In the genomic region with DNA sequence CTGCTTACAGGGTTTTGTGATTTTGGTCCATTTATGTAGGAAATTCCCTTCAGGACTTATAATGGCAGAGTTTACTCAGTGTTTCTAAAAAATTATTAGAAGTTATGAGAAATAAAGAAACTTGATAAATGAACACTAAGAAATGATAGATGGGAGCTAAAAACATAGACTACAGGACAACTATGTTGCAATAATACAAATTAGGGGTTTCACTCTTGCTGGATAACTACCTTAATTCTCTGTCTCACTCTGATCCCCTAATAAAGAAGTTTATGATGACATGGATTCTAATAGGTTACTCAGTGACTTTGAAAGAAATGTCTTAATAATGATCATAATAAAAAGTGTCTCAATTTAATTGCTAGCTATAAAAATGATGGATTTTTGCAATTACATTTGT, we compare ENCODE assay signal across 23 cellular contexts.
"Had no signal": no experiment of that assay in that cellular context is flagged by ENCODE, and none has a peak within 500 bp of the region (broad histone marks: within the 10 kb centered on the region; RNA-seq: fewer than 3 reads in every experiment).

No MANE protein-coding gene starts in this region.

- H3K36me3 ChIP-seq: neural progenitor cell, ovary, stomach, thoracic aorta, transverse colon had no signal

- H3K27ac ChIP-seq: dorsolateral prefrontal cortex, hepatocyte, neural progenitor cell, ovary, right atrium auricular region, stomach, thoracic aorta, transverse colon had no signal

- H3K9me3 Mint-ChIP-seq: neural progenitor cell had no signal

- FAIRE-seq: kidney, small intestine had no signal

- H3K79me2 ChIP-seq: hepatocyte had no signal

- H3K9me3 ChIP-seq: ovary, right atrium auricular region, stomach, thoracic aorta, transverse colon had no signal

- H3K4me2 ChIP-seq: hepatocyte, neural progenitor cell had no signal

- ATAC-seq: left cardiac atrium; left ventricle myocardium superior; natural killer cell treated with Interleukin-12 subunit alpha and Interleukin-12 subunit beta and Interleukin-15 and Interleukin-18, amount 100 ng/mL, for 72 hours had no signal

- H3K27me3 ChIP-seq: dorsolateral prefrontal cortex, hepatocyte, neural progenitor cell, ovary, right atrium auricular region, stomach, transverse colon had no signal

- H3K4me3 Mint-ChIP-seq: natural killer cell treated with Interleukin-12 subunit alpha and Interleukin-12 subunit beta and Interleukin-15 and Interleukin-18, amount 100 ng/mL, for 72 hours; neural progenitor cell had no signal

- H3K4me3 ChIP-seq: dorsolateral prefrontal cortex, hepatocyte, lung, neural progenitor cell, ovary, right atrium auricular region, stomach, thoracic aorta, transverse colon had no signal

- H3K36me3 Mint-ChIP-seq: neural progenitor cell had no signal

- H3K27ac Mint-ChIP-seq: neural progenitor cell had no signal

- DNase-seq: dorsolateral prefrontal cortex; effector CD8-positive, alpha-beta T cell; foreskin melanocyte; head of caudate nucleus; kidney; left cardiac atrium; left ventricle myocardium superior; mesenchymal stem cell; midbrain; nucleus accumbens; ovary; small intestine; stimulated activated CD4-positive, alpha-beta T cell treated with anti-CD3 and anti-CD28 coated beads, Interleukin-12 subunit alpha, Interleukin-12 subunit beta, amount 100 ng/mL, for 4 hours; stimulated activated naive CD4-positive, alpha-beta T cell; stomach; substantia nigra; transverse colon had no signal

- H3K9ac ChIP-seq: neural progenitor cell had no signal

- H3K4me1 ChIP-seq: neural progenitor cell, stomach, transverse colon had no signal

- H2AFZ ChIP-seq: hepatocyte, neural progenitor cell had no signal
